Comparison of ENCODE assay signal across 9 cellular contexts in genomic region chr6:93036835-93037234, GRCh38.
DNase-seq lines count a peak whose midpoint lies in the region; ATAC-seq and TF ChIP-seq lines count a peak whose summit lies in the region.
"Had no signal": no experiment of that assay in that cellular context is flagged by ENCODE, and none has a peak within 500 bp of the region (broad histone marks: within the 10 kb centered on the region; RNA-seq: fewer than 3 reads in every experiment).

No MANE protein-coding gene starts in this region.

- BruUV-seq in Calu3 (replicated peaks; lab: Mats Ljungman, UMichigan): no TSS peak

- DNase-seq in CMK (ENCODE audit: low read depth) (peak; percentile 7), SK-N-DZ (ENCODE audit: low spot score) (peak; percentile 7), iPS DF 6.9 (ENCODE audit: low read depth, low spot score) (peak; percentile 18), colonic mucosa (no peak), Calu3 (no peak)
- DNase-seq: esophagus squamous epithelium had no signal

- no peak for TF ChIP-seq CTCF in HEK293 (tag by site-specific recombination; IDR thresholded peaks at IDR 0.05)
- TF ChIP-seq CTCF in colonic mucosa (IDR thresholded peaks at IDR 0.05): no peak
- TF ChIP-seq CTCF in Calu3 (IDR thresholded peaks at IDR 0.05; ENCODE audit: unreplicated experiment): no peak

- H3K4me1 ChIP-seq in HEK293 (ENCODE audit: control insufficient read depth, insufficient read depth, low read length): no peaks in the 10 kb centered on the region
- H3K4me1 ChIP-seq in iPS DF 6.9 (ENCODE audit: control insufficient read depth, insufficient read depth, low read length): no peaks in the 10 kb centered on the region
- H3K4me1 ChIP-seq in colonic mucosa: no peaks in the 10 kb centered on the region
- H3K4me1 ChIP-seq: esophagus squamous epithelium had no signal

- no peak overlapping the region for H3K27ac Mint-ChIP-seq in Calu3 (ENCODE audit: unreplicated experiment)

- H3K27me3 Mint-ChIP-seq in Calu3 (ENCODE audit: unreplicated experiment): no peaks in the 10 kb centered on the region

- intact Hi-C loops in colonic mucosa (cut with DNase I) (no loop called here), Calu3 (cut with micrococcal nuclease; ENCODE audit: unreplicated experiment) (no loop called here)

- no CpG with 5 or more reads among the region's 1 CpG for WGBS in iPS DF 6.9 (ENCODE audit: insufficient coverage, insufficient read length)

- ATAC-seq in GM21526 (IDR thresholded peaks at IDR 0.05; ENCODE audit: low FRiP score, unreplicated experiment): no peak
- ATAC-seq in HG03520 (IDR thresholded peaks at IDR 0.05; ENCODE audit: unreplicated experiment): no peak

- H3K4me3 Mint-ChIP-seq in Calu3 (ENCODE audit: low read depth, unreplicated experiment): no peak overlapping the region

- CTCF ChIA-PET in HEK293 (lab: Yijun Ruan, JAX): interaction anchor here (0.9 to 2.8 kb wide), 8 partner anchors 9 to 387 kb away, joined by 3 to 12 read pairs (median 4); partner anchors contain the start of gene EPHA7
- CTCF ChIA-PET in Calu3 (lab: Charles Lee): no interaction called here

- H3K9me3 ChIP-seq in HEK293 (ENCODE audit: control insufficient read depth, insufficient read depth, low read depth, low read length) (no peaks in the 10 kb centered on the region), iPS DF 6.9 (ENCODE audit: control insufficient read depth, insufficient read depth, low read length) (no peaks in the 10 kb centered on the region), colonic mucosa (no peaks in the 10 kb centered on the region)

- no peaks in the 10 kb centered on the region for H3K36me3 Mint-ChIP-seq in Calu3 (ENCODE audit: insufficient read depth, unreplicated experiment)

- H3K4me3 ChIP-seq in HEK293 (ENCODE audit: low read depth, low read length): no peak overlapping the region
- no peak overlapping the region for H3K4me3 ChIP-seq in iPS DF 6.9 (ENCODE audit: low read length)
- H3K4me3 ChIP-seq in colonic mucosa: no peak overlapping the region
- H3K4me3 ChIP-seq: esophagus squamous epithelium had no signal

- no peaks in the 10 kb centered on the region for H3K36me3 ChIP-seq in HEK293 (ENCODE audit: control insufficient read depth in 2 of 2, insufficient read depth in 1 of 2, low read length in 2 of 2)
- H3K36me3 ChIP-seq in iPS DF 6.9 (ENCODE audit: control insufficient read depth, insufficient read depth, low read length): no peaks in the 10 kb centered on the region
- no peaks in the 10 kb centered on the region for H3K36me3 ChIP-seq in colonic mucosa
- H3K36me3 ChIP-seq: esophagus squamous epithelium had no signal

- H3K4me1 Mint-ChIP-seq in Calu3 (ENCODE audit: low read depth, unreplicated experiment): no peaks in the 10 kb centered on the region

- POLR2A ChIA-PET in HEK293 (lab: Yijun Ruan, JAX): interaction anchor here (1.1 kb wide), 1 partner anchor 382 kb away, joined by 7 read pairs; the partner anchor contains the start of gene EPHA7

- H3K9me3 Mint-ChIP-seq in Calu3 (ENCODE audit: low read depth, unreplicated experiment): peaks cover 9% of the 10 kb centered on the region

- H3K27me3 ChIP-seq in iPS DF 6.9 (ENCODE audit: control insufficient read depth, insufficient read depth, low read length) (no peaks in the 10 kb centered on the region), colonic mucosa (no peaks in the 10 kb centered on the region)
- H3K27me3 ChIP-seq: esophagus squamous epithelium had no signal

- H3K27ac ChIP-seq in HEK293 (ENCODE audit: extremely low read depth, low read depth, low read length) (no peak overlapping the region), iPS DF 6.9 (ENCODE audit: low read length) (no peak overlapping the region), colonic mucosa (no peak overlapping the region)
- H3K27ac ChIP-seq: esophagus squamous epithelium had no signal

- H3K9ac ChIP-seq in colonic mucosa (ENCODE audit: low read depth in 2 of 2, low read length in 2 of 2): no peak overlapping the region

TF ChIP-seq in HEK293, 187 proteins besides CTCF, POLR2A, EP300 and RAD21:
- TF ChIP-seq ZNF654 (tag by site-specific recombination; IDR thresholded peaks at IDR 0.05; ENCODE audit: low read depth) (peak; percentile 80), ZNF214 (tag by site-specific recombination; IDR thresholded peaks at IDR 0.05; ENCODE audit: borderline replicate concordance) (no peak)

Comparison
In these comparisons a context has a peak if more than half of its experiments do, and no peak if none do; other contexts are left out.
1. DNase-seq: peak in CMK (single experiment), SK-N-DZ (single experiment) and iPS DF 6.9 (single experiment); none in colonic mucosa (single experiment) and Calu3 (single experiment).